Comparison of ENCODE assay signal across 16 cellular contexts in genomic region chr11:107777094-107777493, GRCh38.
DNase-seq lines count a peak whose midpoint lies in the region; ATAC-seq and TF ChIP-seq lines count a peak whose summit lies in the region.
"Had no signal": no experiment of that assay in that cellular context is flagged by ENCODE, and none has a peak within 500 bp of the region (broad histone marks: within the 10 kb centered on the region; RNA-seq: fewer than 3 reads in every experiment).

No MANE protein-coding gene starts in this region.

- no peak for TF ChIP-seq CTCF in type B pancreatic cell (conservative IDR thresholded peaks at IDR 0.05)

- intact Hi-C loops in activated naive CD4-positive, alpha-beta T cell treated with anti-CD3 and anti-CD28 coated beads for 36 hours (cut with micrococcal nuclease) = no loop called here

- H3K27me3 Mint-ChIP-seq in type B pancreatic cell = no peaks in the 10 kb centered on the region
- peaks cover 2% of the 10 kb centered on the region for H3K27me3 Mint-ChIP-seq in activated naive CD4-positive, alpha-beta T cell treated with anti-CD3 and anti-CD28 coated beads for 36 hours (ENCODE audit: low read depth)

- CTCF ChIA-PET in activated naive CD4-positive, alpha-beta T cell treated with anti-CD3 and anti-CD28 coated beads for 36 hours (lab: Charles Lee) = interaction anchor here (0.7 kb wide), 1 partner anchor 34 kb away, joined by 3 read pairs; no protein-coding TSS in a partner anchor

- no peak overlapping the region for H3K4me3 Mint-ChIP-seq in type B pancreatic cell
- H3K4me3 Mint-ChIP-seq in activated naive CD4-positive, alpha-beta T cell treated with anti-CD3 and anti-CD28 coated beads for 36 hours = no peak overlapping the region
- H3K4me3 Mint-ChIP-seq: endodermal cell had no signal

- H3K27ac Mint-ChIP-seq in type B pancreatic cell = no peak overlapping the region
- no peak overlapping the region for H3K27ac Mint-ChIP-seq in activated naive CD4-positive, alpha-beta T cell treated with anti-CD3 and anti-CD28 coated beads for 36 hours
- H3K27ac Mint-ChIP-seq: activated T-helper 2 cell treated with anti-CD3 and anti-CD28 coated beads, Interferon-gamma antibody, Interleukin-2, Interleukin-4, amounts not matched to agents 10 μg/mL and 5 μg/mL and 100 μg/mL, durations not matched to agents 14 hours and 24 hours and 36 hours; endodermal cell had no signal

- no peaks in the 10 kb centered on the region for H3K9me3 Mint-ChIP-seq in type B pancreatic cell
- no peaks in the 10 kb centered on the region for H3K9me3 Mint-ChIP-seq in activated naive CD4-positive, alpha-beta T cell treated with anti-CD3 and anti-CD28 coated beads for 36 hours
- H3K9me3 Mint-ChIP-seq: activated T-helper 2 cell treated with anti-CD3 and anti-CD28 coated beads, Interferon-gamma antibody, Interleukin-2, Interleukin-4, amounts not matched to agents 10 μg/mL and 5 μg/mL and 100 μg/mL, durations not matched to agents 14 hours and 24 hours and 36 hours; endodermal cell had no signal

- no peaks in the 10 kb centered on the region for H3K36me3 Mint-ChIP-seq in type B pancreatic cell
- no peaks in the 10 kb centered on the region for H3K36me3 Mint-ChIP-seq in activated naive CD4-positive, alpha-beta T cell treated with anti-CD3 and anti-CD28 coated beads for 36 hours (ENCODE audit: low read depth)

- ATAC-seq in GM18909 (IDR thresholded peaks at IDR 0.05; ENCODE audit: poor library complexity, unreplicated experiment) (peak; percentile 82), GM21723 (IDR thresholded peaks at IDR 0.05; ENCODE audit: unreplicated experiment) (peak; percentile 84), HG03354 (IDR thresholded peaks at IDR 0.05; ENCODE audit: poor library complexity, severe bottlenecking, unreplicated experiment) (peak; percentile 68), GM18870 (IDR thresholded peaks at IDR 0.05; ENCODE audit: unreplicated experiment) (no peak)
- ATAC-seq: right cardiac atrium had no signal

- DNase-seq in type B pancreatic cell (ENCODE audit: extremely low spot score, unreplicated experiment) (no peak), NK-92 (lab: John Stamatoyannopoulos, UW; ENCODE audit: unreplicated experiment) (no peak)
- no peak for DNase-seq in activated naive CD4-positive, alpha-beta T cell treated with anti-CD3 and anti-CD28 coated beads for 36 hours
- DNase-seq: amniotic stem cell, DMS153, endodermal cell, midbrain, NCI-H2081 treated with DMSO at 0.1 percent for 48 hours, NCI-H526, right cardiac atrium, SW 1271 had no signal

- H3K4me1 Mint-ChIP-seq in type B pancreatic cell (ENCODE audit: unreplicated experiment) = peaks cover 15% of the 10 kb centered on the region
- no peaks in the 10 kb centered on the region for H3K4me1 Mint-ChIP-seq in activated naive CD4-positive, alpha-beta T cell treated with anti-CD3 and anti-CD28 coated beads for 36 hours (ENCODE audit: low read depth)
- H3K4me1 Mint-ChIP-seq: endodermal cell had no signal
